30 cellular contexts compared by ENCODE assay signal in the genomic region with DNA sequence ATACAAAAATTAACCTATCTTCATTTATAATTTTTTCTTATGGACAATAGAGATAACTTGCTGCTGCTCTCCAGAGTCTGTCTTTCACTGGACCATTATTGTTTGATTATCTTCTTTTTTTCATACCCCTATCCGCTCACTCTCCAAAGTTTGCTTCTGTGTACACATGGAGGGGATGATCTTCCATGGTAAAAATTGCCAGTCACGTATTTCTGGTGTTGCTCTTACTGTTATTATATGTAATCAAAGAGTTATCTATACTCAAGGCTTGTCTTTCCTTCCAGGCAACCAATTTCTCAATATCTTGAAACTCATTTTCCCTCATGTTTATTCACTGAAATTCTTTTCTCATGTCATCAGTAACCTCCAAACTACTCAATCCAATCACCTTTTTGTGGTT.
"Had no signal": no experiment of that assay in that cellular context is flagged by ENCODE, and none has a peak within 500 bp of the region (broad histone marks: within the 10 kb centered on the region; RNA-seq: fewer than 3 reads in every experiment).

No MANE protein-coding gene starts in this region.

- ATAC-seq: natural killer cell; psoas muscle; right cardiac atrium; sciatic nerve; stimulated activated memory B cell treated with anti-CD40 and anti-IgM and Interleukin-4, amounts not matched to agents 10 μg/mL and 1 μg/mL and 100 μg/mL, for 72 hours; stimulated activated naive CD8-positive, alpha-beta T cell treated with anti-CD3 and anti-CD28 coated beads, Interleukin-15, amount 100 ng/mL, for 72 hours; stimulated activated naive CD8-positive, alpha-beta T cell treated with anti-CD3 and anti-CD28 coated beads, Interleukin-15, Interleukin-2, amounts not matched to agents 100 U/mL and 50 U/mL, for 24 hours; upper lobe of right lung had no signal

- H3K27ac ChIP-seq: neural progenitor cell, ovary, parathyroid adenoma, psoas muscle, skin epidermis, spleen, suprapubic skin, testis, tibial artery, transverse colon, upper lobe of right lung, uterus had no signal

- H3K4me3 ChIP-seq: neural progenitor cell, ovary, psoas muscle, skin epidermis, smooth muscle cell, spleen, suprapubic skin, testis, tibial artery, transverse colon, upper lobe of right lung, uterus had no signal

- H3K36me3 Mint-ChIP-seq: natural killer cell; neural progenitor cell; stimulated activated memory B cell treated with anti-CD40 and anti-IgM and Interleukin-4, amounts not matched to agents 10 μg/mL and 1 μg/mL and 100 μg/mL, for 72 hours; type B pancreatic cell had no signal

- H3K27ac Mint-ChIP-seq: natural killer cell; nephron; neural progenitor cell; progenitor cell of endocrine pancreas; stimulated activated memory B cell treated with anti-CD40 and anti-IgM and Interleukin-4, amounts not matched to agents 10 μg/mL and 1 μg/mL and 100 μg/mL, for 72 hours; stimulated activated naive CD8-positive, alpha-beta T cell treated with anti-CD3 and anti-CD28 coated beads, Interleukin-15, amount 100 ng/mL, for 72 hours; type B pancreatic cell had no signal

- DNase-seq: natural killer cell; occipital lobe; ovary; psoas muscle; right cardiac atrium; spleen; stimulated activated CD4-positive, alpha-beta T cell treated with anti-CD3 and anti-CD28 coated beads, Interleukin-12 subunit alpha, Interleukin-12 subunit beta, amount 100 ng/mL, for 4 hours; stimulated activated CD4-positive, alpha-beta T cell treated with anti-CD3 and anti-CD28 coated beads, Interleukin-1b, Interleukin-23, amount 100 ng/mL, for 48 hours; stimulated activated CD4-positive, alpha-beta T cell treated with anti-CD3 and anti-CD28 coated beads, Interleukin-4, amount 100 ng/mL, for 1 hour; stimulated activated CD4-positive, alpha-beta T cell treated with anti-CD3 and anti-CD28 coated beads, Interleukin-4, amount 100 ng/mL, for 4 hours; stimulated activated CD8-positive, alpha-beta memory T cell treated with anti-CD3 and anti-CD28 coated beads, Interleukin-4, amount 100 ng/mL, for 48 hours; stimulated activated naive CD4-positive, alpha-beta T cell; stimulated activated naive CD8-positive, alpha-beta T cell treated with anti-CD3 and anti-CD28 coated beads, Interleukin-15, amount 100 ng/mL, for 72 hours; stimulated activated naive CD8-positive, alpha-beta T cell treated with anti-CD3 and anti-CD28 coated beads, Interleukin-15, Interleukin-2, amounts not matched to agents 100 U/mL and 50 U/mL, for 24 hours; substantia nigra; testis; tibial artery; transverse colon; upper lobe of right lung; uterus had no signal

- H3K27me3 ChIP-seq: neural progenitor cell, ovary, spleen, suprapubic skin, testis, tibial artery, transverse colon, upper lobe of right lung, uterus had no signal

- H3K4me3 Mint-ChIP-seq: natural killer cell; nephron; neural progenitor cell; stimulated activated memory B cell treated with anti-CD40 and anti-IgM and Interleukin-4, amounts not matched to agents 10 μg/mL and 1 μg/mL and 100 μg/mL, for 72 hours; stimulated activated naive CD8-positive, alpha-beta T cell treated with anti-CD3 and anti-CD28 coated beads, Interleukin-15, amount 100 ng/mL, for 72 hours; type B pancreatic cell had no signal

- H2AFZ ChIP-seq: neural progenitor cell, parathyroid adenoma had no signal

- H3K79me2 ChIP-seq: parathyroid adenoma had no signal

- H3K4me1 Mint-ChIP-seq: natural killer cell; nephron; neural progenitor cell; stimulated activated memory B cell treated with anti-CD40 and anti-IgM and Interleukin-4, amounts not matched to agents 10 μg/mL and 1 μg/mL and 100 μg/mL, for 72 hours; stimulated activated naive CD8-positive, alpha-beta T cell treated with anti-CD3 and anti-CD28 coated beads, Interleukin-15, amount 100 ng/mL, for 72 hours had no signal

- H3K9me3 Mint-ChIP-seq: neural progenitor cell had no signal

- H3K4me1 ChIP-seq: neural progenitor cell, parathyroid adenoma, psoas muscle, spleen, suprapubic skin, testis, tibial artery, transverse colon, upper lobe of right lung, uterus had no signal

- H3K9me3 ChIP-seq: ovary, psoas muscle, spleen, suprapubic skin, testis, tibial artery, transverse colon, upper lobe of right lung, uterus had no signal

- H3K36me3 ChIP-seq: neural progenitor cell, ovary, spleen, suprapubic skin, tibial artery, transverse colon, upper lobe of right lung, uterus had no signal

- H3K9ac ChIP-seq: neural progenitor cell, parathyroid adenoma had no signal

- H3K4me2 ChIP-seq: neural progenitor cell, smooth muscle cell had no signal

- H3K27me3 Mint-ChIP-seq: progenitor cell of endocrine pancreas; stimulated activated memory B cell treated with anti-CD40 and anti-IgM and Interleukin-4, amounts not matched to agents 10 μg/mL and 1 μg/mL and 100 μg/mL, for 72 hours; type B pancreatic cell had no signal
